1 cellular context compared by ENCODE assay signal in the genomic region with DNA sequence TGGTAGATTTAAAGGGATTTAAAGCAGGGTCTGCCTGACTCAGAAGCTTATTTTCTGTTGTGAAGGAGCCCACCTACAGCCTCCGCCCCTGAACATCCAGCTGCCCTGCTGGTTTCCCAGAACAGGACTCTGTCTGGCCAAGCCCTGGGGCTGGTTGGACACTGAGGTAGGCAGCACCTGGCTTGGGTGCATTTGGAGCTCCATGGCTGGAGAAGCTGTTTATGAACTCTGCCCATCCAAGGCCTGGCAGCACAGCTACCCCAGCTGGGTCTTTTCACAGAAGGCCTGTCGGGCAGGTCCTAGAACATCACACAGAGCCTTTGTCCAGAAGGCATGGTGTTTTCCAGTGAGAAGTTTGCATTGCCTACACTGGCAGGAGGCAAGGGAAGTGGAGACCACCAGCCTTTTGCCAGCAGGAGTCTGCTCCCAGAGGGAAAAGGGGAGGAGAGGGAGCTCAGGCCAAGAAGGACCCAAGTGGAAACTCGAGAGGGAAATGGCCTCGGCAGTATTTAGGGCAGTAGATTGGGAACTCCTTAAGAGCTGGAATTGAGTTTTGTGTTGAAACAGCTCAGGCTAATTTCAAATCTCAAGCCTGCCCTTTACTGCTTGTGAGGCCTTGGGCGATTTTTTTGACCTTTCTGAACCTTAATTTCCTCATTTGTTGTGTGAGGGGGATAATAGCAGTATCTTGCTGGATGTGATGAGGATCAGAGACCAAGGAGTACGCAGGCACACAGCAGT.
TF ChIP-seq lines count a peak whose summit lies in the region.

No MANE protein-coding gene starts in this region.

TF ChIP-seq in K562, 482 proteins besides CTCF, POLR2A, EP300 and RAD21:
- peak; percentile 38 for TF ChIP-seq ZFP36 (IDR thresholded peaks at IDR 0.05; ENCODE audit: low read depth, low read length, partially characterized antibody)
- no peak for TF ChIP-seq SPI1 (IDR thresholded peaks at IDR 0.05; ENCODE audit: borderline replicate concordance, low read depth, low read length)
- no peak for TF ChIP-seq ZNF431 (CRISPR knock-in tag; IDR thresholded peaks at IDR 0.05)
- no peak for TF ChIP-seq SMARCA5 (IDR thresholded peaks at IDR 0.05)
- no peak for TF ChIP-seq BRF1 (IDR thresholded peaks at IDR 0.05; ENCODE audit: borderline replicate concordance, extremely low read depth, insufficient read length)
- TF ChIP-seq TCF3 (CRISPR knock-in tag; IDR thresholded peaks at IDR 0.05) = no peak
TF ChIP-seq in K562: peak in this region for 1.
